Comparison of ENCODE assay signal across 19 cellular contexts in the genomic region with DNA sequence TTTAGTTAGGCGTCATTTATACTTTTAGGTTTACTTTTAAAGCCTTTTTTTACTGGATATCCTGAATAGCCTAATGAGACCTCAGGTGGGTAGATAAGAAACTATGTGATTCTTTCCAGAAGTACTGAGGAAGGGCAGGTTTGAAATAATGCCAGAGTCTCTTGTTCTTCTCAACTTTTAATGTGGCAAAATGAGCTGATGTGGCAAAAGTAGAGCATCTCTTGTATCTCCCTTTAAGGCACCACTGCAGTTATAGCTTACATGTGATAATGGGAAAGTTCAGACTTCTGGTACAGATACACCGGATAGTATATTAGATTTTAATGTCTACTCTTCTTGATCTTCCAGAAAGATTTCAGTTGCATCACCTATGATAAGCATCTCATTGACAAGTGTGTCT.
DNase-seq lines count a peak whose midpoint lies in the region; ATAC-seq, FAIRE-seq and TF ChIP-seq lines count a peak whose summit lies in the region.
"Had no signal": no experiment of that assay in that cellular context is flagged by ENCODE, and none has a peak within 500 bp of the region (broad histone marks: within the 10 kb centered on the region; RNA-seq: fewer than 3 reads in every experiment).

No MANE protein-coding gene starts in this region.

- H3K9me1 ChIP-seq in IMR-90 (ENCODE audit: insufficient read depth, low read length) = no peaks in the 10 kb centered on the region

- no TSS peak for BruUV-seq in IMR-90 (replicated peaks; lab: Mats Ljungman, UMichigan)

- H3K9ac ChIP-seq in IMR-90 (ENCODE audit: low read depth, low read length) (no peak overlapping the region), SU-DHL-6 (ENCODE audit: low read length) (no peak overlapping the region)
- H3K9ac ChIP-seq: BLaER1 treated with 17β-estradiol and CSF1 and Interleukin-3, amounts not matched to agents 10 nM and 100 nM had no signal

- H3K36me3 ChIP-seq in IMR-90 (ENCODE audit: control insufficient read depth, insufficient read depth, low read length) (no peaks in the 10 kb centered on the region), SU-DHL-6 (ENCODE audit: low read length) (no peaks in the 10 kb centered on the region), mucosa of descending colon (ENCODE audit: low read depth) (no peaks in the 10 kb centered on the region)
- H3K36me3 ChIP-seq: BLaER1 treated with 17β-estradiol and CSF1 and Interleukin-3, amounts not matched to agents 10 nM and 100 nM had no signal

- H3K4me1 ChIP-seq in A549 (no peaks in the 10 kb centered on the region), IMR-90 (ENCODE audit: control insufficient read depth, insufficient read depth, low read length) (no peaks in the 10 kb centered on the region), mucosa of descending colon (ENCODE audit: low read depth) (no peaks in the 10 kb centered on the region)
- H3K4me1 ChIP-seq: Caco-2 had no signal

- H4K5ac ChIP-seq in IMR-90 (ENCODE audit: low read depth, low read length) = no peak overlapping the region

- H3K4me3 ChIP-seq in A549 (no peak overlapping the region), IMR-90 (ENCODE audit: insufficient read depth, low read depth, low read length) (no peak overlapping the region), SU-DHL-6 (ENCODE audit: insufficient read depth, low read length, poor library complexity, severe bottlenecking) (no peak overlapping the region), mucosa of descending colon (no peak overlapping the region)
- H3K4me3 ChIP-seq: BLaER1 treated with 17β-estradiol and CSF1 and Interleukin-3, amounts not matched to agents 10 nM and 100 nM had no signal

- ATAC-seq in A549 = no peak
- no peak for ATAC-seq in IMR-90 (ENCODE audit: low read depth)
- ATAC-seq in GM19035 (IDR thresholded peaks at IDR 0.05; ENCODE audit: unreplicated experiment) = no peak
- no peak for ATAC-seq in mucosa of descending colon
- ATAC-seq: CD8-positive, alpha-beta T cell had no signal

- no peak overlapping the region for H2BK15ac ChIP-seq in IMR-90 (ENCODE audit: low read depth, low read length)

- no peaks in the 10 kb centered on the region for H4K20me1 ChIP-seq in IMR-90 (ENCODE audit: insufficient read depth, low read length)
- H4K20me1 ChIP-seq in SU-DHL-6 (ENCODE audit: low read depth, low read length) = no peaks in the 10 kb centered on the region
- H4K20me1 ChIP-seq: BLaER1 treated with 17β-estradiol and CSF1 and Interleukin-3, amounts not matched to agents 10 nM and 100 nM had no signal

- H3K14ac ChIP-seq in IMR-90 (replicated peaks; ENCODE audit: low read depth, low read length) = no peak overlapping the region

- TF ChIP-seq EP300 in A549 (IDR thresholded peaks at IDR 0.05) = no peak

- no peak for TF ChIP-seq CTCF in A549 (IDR thresholded peaks at IDR 0.05)
- no peak for TF ChIP-seq CTCF in IMR-90 (conservative IDR thresholded peaks at IDR 0.05; ENCODE audit: low read depth, low read length)
- no peak for TF ChIP-seq CTCF in SU-DHL-6 (IDR thresholded peaks at IDR 0.05; ENCODE audit: insufficient read depth, low read length, poor library complexity, severe bottlenecking)
- no peak for TF ChIP-seq CTCF in mucosa of descending colon (IDR thresholded peaks at IDR 0.05)

- no peak overlapping the region for H3K23ac ChIP-seq in IMR-90 (ENCODE audit: low read depth, low read length)

- H3K27me3 ChIP-seq in IMR-90 (ENCODE audit: control insufficient read depth, insufficient read depth, low read length) (no peaks in the 10 kb centered on the region), SU-DHL-6 (ENCODE audit: low read length) (no peaks in the 10 kb centered on the region)
- H3K27me3 ChIP-seq: BLaER1 treated with 17β-estradiol and CSF1 and Interleukin-3, amounts not matched to agents 10 nM and 100 nM had no signal

- no peak for FAIRE-seq in A549 (lab: Jason Lieb, UNC)
- FAIRE-seq: A204.1, D721Med, G401.6, GM12891 had no signal

- no peak overlapping the region for H3K27ac ChIP-seq in A549
- no peak overlapping the region for H3K27ac ChIP-seq in IMR-90 (ENCODE audit: insufficient read depth, low read length)
- no peak overlapping the region for H3K27ac ChIP-seq in SU-DHL-6 (ENCODE audit: low read depth, low read length)
- H3K27ac ChIP-seq: BLaER1 treated with 17β-estradiol and CSF1 and Interleukin-3, amounts not matched to agents 10 nM and 100 nM; C4-2B had no signal

- dilution Hi-C loops in IMR-90 (cut with HindIII; ENCODE audit: low sequenced_read_pairs, unreplicated experiment) = no loop called here

- H2BK5ac ChIP-seq in IMR-90 (ENCODE audit: low read depth, low read length, poor library complexity, severe bottlenecking) = no peak overlapping the region

- H3K56ac ChIP-seq in IMR-90 (ENCODE audit: extremely low read depth, insufficient read depth, low read length) = no peak overlapping the region

- intact Hi-C loops in IMR-90 (cut with micrococcal nuclease) = no loop called here
- intact Hi-C loops in mucosa of descending colon (cut with DNase I, micrococcal nuclease) = no loop called here

- H2AK5ac ChIP-seq in IMR-90 (ENCODE audit: low read depth, low read length) = no peak overlapping the region

- H2AK9ac ChIP-seq in IMR-90 (replicated peaks; ENCODE audit: low read depth, low read length, poor library complexity) = no peak overlapping the region

- H3K4ac ChIP-seq in IMR-90 (ENCODE audit: low read depth, low read length) = no peak overlapping the region

- in situ Hi-C loops in IMR-90 (cut with MboI; ENCODE audit: low sequenced_read_pairs) = no loop called here

- no peaks in the 10 kb centered on the region for H3K79me2 ChIP-seq in SU-DHL-6 (ENCODE audit: insufficient read depth, low read length)

- no peak overlapping the region for H4K8ac ChIP-seq in IMR-90 (ENCODE audit: low read depth in 2 of 2, low read length in 2 of 2)

- POLR2A ChIA-PET in A549 (lab: Yijun Ruan, JAX) (interaction anchor here (0.7 kb wide), 1 partner anchor 12 kb away, joined by 3 read pairs; no protein-coding TSS in a partner anchor), IMR-90 (lab: Charles Lee; ENCODE audit: unreplicated experiment) (no interaction called here)

- no peak overlapping the region for H4K91ac ChIP-seq in IMR-90 (ENCODE audit: insufficient read depth, low read depth, low read length)

- H3K79me1 ChIP-seq in IMR-90 (ENCODE audit: low read depth in 1 of 2, low read length in 2 of 2) = no peaks in the 10 kb centered on the region

- TF ChIP-seq POLR2A in A549 (IDR thresholded peaks at IDR 0.05; ENCODE audit: low read length) (no peak), IMR-90 (IDR thresholded peaks at IDR 0.05; ENCODE audit: low read depth, low read length) (no peak)

- H3K9me2 ChIP-seq in SU-DHL-6 (replicated peaks; ENCODE audit: insufficient read depth, low read length) = no peaks in the 10 kb centered on the region

- no peak overlapping the region for H2BK20ac ChIP-seq in IMR-90 (ENCODE audit: low read depth, low read length)

- TF ChIP-seq RAD21 in A549 (conservative IDR thresholded peaks at IDR 0.05 in 1 of 2, IDR thresholded peaks at IDR 0.05 in 1 of 2) (no peak), IMR-90 (IDR thresholded peaks at IDR 0.05; ENCODE audit: low read length) (no peak)

- CTCF ChIA-PET in A549 (lab: Yijun Ruan, JAX) = interaction anchor here (0.8 kb wide), 1 partner anchor 10 kb away, joined by 6 read pairs; no protein-coding TSS in a partner anchor
- CTCF ChIA-PET in IMR-90 (lab: Yijun Ruan, JAX) = interaction anchor here (0.9 kb wide), 1 partner anchor 12 kb away, joined by 3 read pairs; no protein-coding TSS in a partner anchor

- no peak overlapping the region for H2BK120ac ChIP-seq in IMR-90 (ENCODE audit: low read depth, low read length)

- 31% methylated on average over 2 of the region's 2 CpGs for WGBS in A549 (ENCODE audit: missing lambda C conversion rate)
- no CpG with 5 or more reads among the region's 2 CpGs for WGBS in IMR-90 (ENCODE audit: extremely low coverage in 2 of 2, insufficient read length in 1 of 2), 2 experiments

- H3F3A ChIP-seq in SU-DHL-6 (ENCODE audit: insufficient read depth) = no peaks in the 10 kb centered on the region

- H3K9me3 ChIP-seq in A549 = no peaks in the 10 kb centered on the region
- no peaks in the 10 kb centered on the region for H3K9me3 ChIP-seq in IMR-90 (ENCODE audit: control insufficient read depth, insufficient read depth, low read length)
- no peaks in the 10 kb centered on the region for H3K9me3 ChIP-seq in SU-DHL-6 (ENCODE audit: insufficient read depth, low read length)
- H3K9me3 ChIP-seq in mucosa of descending colon = no peaks in the 10 kb centered on the region
- H3K9me3 ChIP-seq: BLaER1 treated with 17β-estradiol and CSF1 and Interleukin-3, amounts not matched to agents 10 nM and 100 nM; Caco-2 had no signal

- H3K4me2 ChIP-seq in A549 = no peak overlapping the region
- H3K4me2 ChIP-seq in IMR-90 (ENCODE audit: low read depth, low read length) = no peak overlapping the region
- no peak overlapping the region for H3K4me2 ChIP-seq in SU-DHL-6 (ENCODE audit: low read depth, low read length, poor library complexity, severe bottlenecking)
- H3K4me2 ChIP-seq: BLaER1 treated with 17β-estradiol and CSF1 and Interleukin-3, amounts not matched to agents 10 nM and 100 nM had no signal

- H2AFZ ChIP-seq in IMR-90 (replicated peaks; ENCODE audit: low read length, poor library complexity) (no peak overlapping the region), SU-DHL-6 (ENCODE audit: low read depth, low read length, severe bottlenecking) (peak overlapping the region; percentile 46)

- no peak overlapping the region for H3K18ac ChIP-seq in IMR-90 (ENCODE audit: low read depth, low read length)

- DNase-seq in A549 (ENCODE audit: low read depth in 1 of 2, low spot score in 1 of 2) (no peak), IMR-90 (no peak), mucosa of descending colon (no peak)
- DNase-seq: 8988T; AML-193; Caco-2; Calu3; CD4-positive, alpha-beta T cell; CD8-positive, alpha-beta T cell; DMS79 treated with DMSO at 0.1 percent for 48 hours; GF-D8 had no signal

TF ChIP-seq in A549, 52 proteins besides CTCF, POLR2A, EP300 and RAD21:
- TF ChIP-seq MAFK (IDR thresholded peaks at IDR 0.05; ENCODE audit: partially characterized antibody) = peak; percentile 15
- no peak for TF ChIP-seq GATA3 (IDR thresholded peaks at IDR 0.05; ENCODE audit: borderline replicate concordance)

TF ChIP-seq in IMR-90, 13 proteins besides CTCF, POLR2A, EP300 and RAD21:
- TF ChIP-seq RFX5 (IDR thresholded peaks at IDR 0.05; ENCODE audit: low read depth, low read length) (no peak), MAZ (IDR thresholded peaks at IDR 0.05; ENCODE audit: borderline replicate concordance, low read depth, low read length) (no peak), MAFK (IDR thresholded peaks at IDR 0.05; ENCODE audit: low read depth, low read length) (peak; percentile 33; the same call in 1 of the 2 replicates)
